In genomic region chr16:85270365-85270764, GRCh38 we compare ENCODE assay signal across 16 cellular contexts.
"Had no signal": no experiment of that assay in that cellular context is flagged by ENCODE, and none has a peak within 500 bp of the region (broad histone marks: within the 10 kb centered on the region; RNA-seq: fewer than 3 reads in every experiment).

No MANE protein-coding gene starts in this region.

- H3K27ac Mint-ChIP-seq: activated CD4-positive, alpha-beta memory T cell treated with anti-CD3 and anti-CD28 coated beads, Interleukin-2, amount 10 ng/mL, durations not matched to agents 7 days and 5 days; activated T-cell treated with anti-CD3 and anti-CD28 coated beads, Interleukin-2, amount 50 U/mL, for 72 hours; immature natural killer cell had no signal

- H3K4me1 Mint-ChIP-seq: activated CD4-positive, alpha-beta memory T cell treated with anti-CD3 and anti-CD28 coated beads, Interleukin-2, amount 10 ng/mL, durations not matched to agents 7 days and 5 days; central memory CD8-positive, alpha-beta T cell; immature natural killer cell; naive B cell had no signal

- H3K9me3 Mint-ChIP-seq: activated CD4-positive, alpha-beta memory T cell treated with anti-CD3 and anti-CD28 coated beads, Interleukin-2, amount 10 ng/mL, durations not matched to agents 7 days and 5 days; activated T-cell treated with anti-CD3 and anti-CD28 coated beads, Interleukin-2, amount 50 U/mL, for 72 hours; central memory CD8-positive, alpha-beta T cell; immature natural killer cell had no signal

- DNase-seq: activated CD4-positive, alpha-beta memory T cell treated with anti-CD3 and anti-CD28 coated beads, Interleukin-2, amount 10 ng/mL, durations not matched to agents 7 days and 5 days; activated CD8-positive, alpha-beta memory T cell treated with anti-CD3 and anti-CD28 coated beads, Interleukin-2, amount 50 U/mL, for 4 hours; activated gamma-delta T cell treated with Interleukin-2 at 50 U/mL for 16 hours; activated T-cell treated with anti-CD3 and anti-CD28 coated beads, Interleukin-2, amount 50 U/mL, for 72 hours; cortex of kidney; effector CD8-positive, alpha-beta T cell; immature natural killer cell; naive B cell; psoas muscle; stimulated activated CD4-positive, alpha-beta T cell treated with anti-CD3 and anti-CD28 coated beads, Interleukin-12 subunit alpha, Interleukin-12 subunit beta, amount 100 ng/mL, for 4 hours; stimulated activated naive CD4-positive, alpha-beta T cell; substantia nigra; SW 1271; upper lobe of left lung had no signal

- H3K36me3 Mint-ChIP-seq: immature natural killer cell, naive B cell had no signal

- H3K36me3 ChIP-seq: upper lobe of left lung had no signal

- H3K4me3 Mint-ChIP-seq: activated CD4-positive, alpha-beta memory T cell treated with anti-CD3 and anti-CD28 coated beads, Interleukin-2, amount 10 ng/mL, durations not matched to agents 7 days and 5 days; activated T-cell treated with anti-CD3 and anti-CD28 coated beads, Interleukin-2, amount 50 U/mL, for 72 hours; central memory CD8-positive, alpha-beta T cell; immature natural killer cell had no signal

- H3K27me3 ChIP-seq: upper lobe of left lung had no signal

- H3K9me3 ChIP-seq: psoas muscle, upper lobe of left lung had no signal

- H3K27me3 Mint-ChIP-seq: activated CD4-positive, alpha-beta memory T cell treated with anti-CD3 and anti-CD28 coated beads, Interleukin-2, amount 10 ng/mL, durations not matched to agents 7 days and 5 days had no signal

- H3K27ac ChIP-seq: psoas muscle, upper lobe of left lung had no signal

- H3K4me3 ChIP-seq: lung, psoas muscle, upper lobe of left lung had no signal

- ATAC-seq: activated T-cell treated with anti-CD3 and anti-CD28 coated beads, Interleukin-2, amount 50 U/mL, for 72 hours; psoas muscle had no signal

- H3K4me1 ChIP-seq: psoas muscle, upper lobe of left lung had no signal
